20 cellular contexts compared by ENCODE assay signal in genomic region chr4:47717173-47717572, GRCh38.
"Had no signal": no experiment of that assay in that cellular context is flagged by ENCODE, and none has a peak within 500 bp of the region (broad histone marks: within the 10 kb centered on the region; RNA-seq: fewer than 3 reads in every experiment).

No MANE protein-coding gene starts in this region.

- H3K9me3 ChIP-seq: body of pancreas, mucosa of descending colon, neutrophil, thyroid gland had no signal

- H3K27me3 ChIP-seq: body of pancreas, neutrophil, thyroid gland had no signal

- H3K4me3 ChIP-seq: body of pancreas, mucosa of descending colon, thyroid gland had no signal

- H2AFZ ChIP-seq: parathyroid adenoma had no signal

- DNase-seq: activated B cell treated with CpG ODN at 0.5 μM for 24 hours; activated CD4-positive, alpha-beta memory T cell treated with anti-CD3 and anti-CD28 coated beads, Interleukin-2, amount 10 ng/mL, durations not matched to agents 7 days and 5 days; activated CD4-positive, alpha-beta T cell treated with anti-CD3 and anti-CD28 coated beads for 4 hours; activated CD8-positive, alpha-beta memory T cell treated with anti-CD3 and anti-CD28 coated beads, Interleukin-2, amount 10 ng/mL, durations not matched to agents 7 days and 5 days; body of pancreas; caudate nucleus; effector memory CD8-positive, alpha-beta T cell; foreskin keratinocyte; hippocampal formation; left ventricle myocardium superior; mucosa of descending colon; naive thymus-derived CD4-positive, alpha-beta T cell; stimulated activated CD4-positive, alpha-beta T cell treated with anti-CD3 and anti-CD28 coated beads, Interleukin-4, amount 100 ng/mL, for 24 hours; stimulated activated naive CD4-positive, alpha-beta T cell; T-cell; thyroid gland had no signal

- ATAC-seq: activated CD8-positive, alpha-beta memory T cell treated with anti-CD3 and anti-CD28 coated beads, Interleukin-2, amount 10 ng/mL, durations not matched to agents 7 days and 5 days; body of pancreas; effector memory CD8-positive, alpha-beta T cell; foreskin keratinocyte; left ventricle myocardium superior; mucosa of descending colon; naive thymus-derived CD4-positive, alpha-beta T cell; sciatic nerve; T-cell had no signal

- H3K4me1 ChIP-seq: foreskin keratinocyte, parathyroid adenoma, thyroid gland had no signal

- H3K27ac ChIP-seq: body of pancreas, epithelial cell of prostate, foreskin keratinocyte, neutrophil, parathyroid adenoma, thyroid gland had no signal

- H3K9ac ChIP-seq: parathyroid adenoma had no signal

- H3K79me2 ChIP-seq: parathyroid adenoma had no signal

- H3K36me3 ChIP-seq: neutrophil, thyroid gland had no signal
